9 cellular contexts compared by ENCODE assay signal in genomic region chr14:104695660-104696000, GRCh38. TPM values are rescaled to one million over a fixed set of nuclear protein-coding genes. Genes with fewer than 3 reads are reported as not detected.
DNase-seq lines count a peak whose midpoint lies in the region; ATAC-seq and TF ChIP-seq lines count a peak whose summit lies in the region.
"Had no signal": no experiment of that assay in that cellular context is flagged by ENCODE, and none has a peak within 500 bp of the region (broad histone marks: within the 10 kb centered on the region; RNA-seq: fewer than 3 reads in every experiment).

No MANE protein-coding gene starts in this region.

- no peak for DNase-seq in CD4-positive, CD25-positive, alpha-beta regulatory T cell
- DNase-seq in caudate nucleus (lab: John Stamatoyannopoulos, UW) (peak in 2 of 61 donors; percentile 25 to 41), osteocyte (ENCODE audit: extremely low spot score, unreplicated experiment) (no peak), prostate gland (ENCODE audit: low spot score) (no peak), foreskin fibroblast (no peak), COLO668 (lab: John Stamatoyannopoulos, UW; ENCODE audit: unreplicated experiment) (no peak)
- DNase-seq: stimulated activated CD4-positive, alpha-beta T cell treated with anti-CD3 and anti-CD28 coated beads, Interleukin-12 subunit alpha, Interleukin-12 subunit beta, amount 100 ng/mL, for 4 hours had no signal

- H3K27me3 Mint-ChIP-seq in CD4-positive, CD25-positive, alpha-beta regulatory T cell: no peaks in the 10 kb centered on the region
- H3K27me3 Mint-ChIP-seq in IgD-negative memory B cell: no peaks in the 10 kb centered on the region
- no peaks in the 10 kb centered on the region for H3K27me3 Mint-ChIP-seq in osteocyte (ENCODE audit: unreplicated experiment)

- no peaks in the 10 kb centered on the region for H3K36me3 ChIP-seq in CD4-positive, CD25-positive, alpha-beta regulatory T cell (ENCODE audit: control insufficient read depth, insufficient read depth, low read length)
- no peaks in the 10 kb centered on the region for H3K36me3 ChIP-seq in prostate gland

- TF ChIP-seq CTCF in osteocyte (IDR thresholded peaks at IDR 0.05): no peak
- no peak for TF ChIP-seq CTCF in prostate gland (IDR thresholded peaks at IDR 0.05)
- TF ChIP-seq CTCF in foreskin fibroblast (IDR thresholded peaks at IDR 0.05; ENCODE audit: low read depth, low read length): no peak

- no peaks in the 10 kb centered on the region for H3K9me3 ChIP-seq in CD4-positive, CD25-positive, alpha-beta regulatory T cell (ENCODE audit: control insufficient read depth in 2 of 2, low read length in 2 of 2)
- H3K9me3 ChIP-seq in prostate gland: no peaks in the 10 kb centered on the region

- 56% methylated on average over 6 of the region's 6 CpGs for WGBS in prostate gland

- no peak overlapping the region for H3K4me3 ChIP-seq in CD4-positive, CD25-positive, alpha-beta regulatory T cell (ENCODE audit: low read depth, low read length)
- H3K4me3 ChIP-seq in prostate gland: no peak overlapping the region
- H3K4me3 ChIP-seq in foreskin fibroblast (ENCODE audit: low read depth in 1 of 2, low read length in 2 of 2): no peak overlapping the region

- no peaks in the 10 kb centered on the region for H3K36me3 Mint-ChIP-seq in CD4-positive, CD25-positive, alpha-beta regulatory T cell
- H3K36me3 Mint-ChIP-seq in IgD-negative memory B cell (no peaks in the 10 kb centered on the region), osteocyte (ENCODE audit: unreplicated experiment) (peaks cover 4% of the 10 kb centered on the region)

- peak overlapping the region; percentile 63 to 82 (median 72) for H3K4me3 Mint-ChIP-seq in CD4-positive, CD25-positive, alpha-beta regulatory T cell
- H3K4me3 Mint-ChIP-seq in IgD-negative memory B cell (peak overlapping the region; percentile 41 to 75 (median 68)), osteocyte (ENCODE audit: unreplicated experiment) (no peak overlapping the region)

- no peaks in the 10 kb centered on the region for H3K9me3 Mint-ChIP-seq in CD4-positive, CD25-positive, alpha-beta regulatory T cell
- no peaks in the 10 kb centered on the region for H3K9me3 Mint-ChIP-seq in IgD-negative memory B cell
- H3K9me3 Mint-ChIP-seq in osteocyte (ENCODE audit: unreplicated experiment): no peaks in the 10 kb centered on the region

- H3K27ac Mint-ChIP-seq in CD4-positive, CD25-positive, alpha-beta regulatory T cell: peak overlapping the region; percentile 81 to 99 (median 96)
- H3K27ac Mint-ChIP-seq in IgD-negative memory B cell: peak overlapping the region; percentile 78 to 88 (median 82)
- peak overlapping the region; percentile 72 for H3K27ac Mint-ChIP-seq in osteocyte (ENCODE audit: unreplicated experiment)

- peak overlapping the region; percentile 79 for H3K27ac ChIP-seq in CD4-positive, CD25-positive, alpha-beta regulatory T cell (ENCODE audit: insufficient read depth, low read length, poor library complexity, severe bottlenecking)
- H3K27ac ChIP-seq in caudate nucleus (ENCODE audit: low read depth, low read length) (peak overlapping the region; percentile 93), prostate gland (no peak overlapping the region)

- TF ChIP-seq POLR2A in prostate gland (IDR thresholded peaks at IDR 0.05): no peak

- H3K4me1 ChIP-seq in CD4-positive, CD25-positive, alpha-beta regulatory T cell (ENCODE audit: control insufficient read depth, insufficient read depth, low read length, poor library complexity, severe bottlenecking): peaks cover 58% of the 10 kb centered on the region
- peaks cover 9% of the 10 kb centered on the region for H3K4me1 ChIP-seq in prostate gland (replicated peaks)

- intact Hi-C loops in prostate gland (cut with DNase I): no loop called here

- no peaks in the 10 kb centered on the region for H3K27me3 ChIP-seq in CD4-positive, CD25-positive, alpha-beta regulatory T cell (ENCODE audit: control insufficient read depth, insufficient read depth, low read length)
- no peaks in the 10 kb centered on the region for H3K27me3 ChIP-seq in prostate gland (replicated peaks; ENCODE audit: insufficient read depth)

- no peak for ATAC-seq in CD4-positive, CD25-positive, alpha-beta regulatory T cell (ENCODE audit: low read depth in 2 of 2)
- ATAC-seq in HG03565 (IDR thresholded peaks at IDR 0.05; ENCODE audit: unreplicated experiment): no peak

- H3K4me1 Mint-ChIP-seq in CD4-positive, CD25-positive, alpha-beta regulatory T cell: peaks cover 0 to 70% (median 17%) of the 10 kb centered on the region in 4 donors
- H3K4me1 Mint-ChIP-seq in IgD-negative memory B cell (peaks cover 6 to 30% (median 22%) of the 10 kb centered on the region in 3 donors), osteocyte (ENCODE audit: unreplicated experiment) (peaks cover 70% of the 10 kb centered on the region)

RNA-seq across cellular contexts. Expression of gene INF2, which starts 6.2 kb away (rescaled TPM):
- total RNA-seq in CD4-positive, CD25-positive, alpha-beta regulatory T cell: 74.3 TPM
- polyA plus RNA-seq in CD4-positive, CD25-positive, alpha-beta regulatory T cell: 1 to 10 TPM; 4.2 to 8.9 (median 6.6) TPM
- polyA plus RNA-seq in IgD-negative memory B cell: 10.8 TPM
- total RNA-seq in osteocyte (124 and 130 TPM in 2 replicates), prostate gland (100 to 1,000 TPM in 1 of 2 donors, 10 to 100 TPM in 1; 50.1 to 210 TPM)

RNA-seq across cellular contexts. Expression of gene ADSS1, which starts 28.4 kb away (rescaled TPM):
- 1.9 TPM for total RNA-seq in CD4-positive, CD25-positive, alpha-beta regulatory T cell
- 1 to 10 TPM in 2 of 4 donors, under 1 TPM in 2; 0.10 to 1.7 (median 1.0) TPM for polyA plus RNA-seq in CD4-positive, CD25-positive, alpha-beta regulatory T cell
- polyA plus RNA-seq in IgD-negative memory B cell: not detected
- total RNA-seq in osteocyte (3.7 and 4.5 TPM in 2 replicates), prostate gland (10 to 100 TPM; 18.3 to 44.4 TPM)

RNA-seq across cellular contexts. Expression of gene SIVA1, which starts 57.3 kb away (rescaled TPM):
- 82.6 TPM for total RNA-seq in CD4-positive, CD25-positive, alpha-beta regulatory T cell
- polyA plus RNA-seq in CD4-positive, CD25-positive, alpha-beta regulatory T cell: 100 to 1,000 TPM; 234 to 281 (median 246) TPM
- 195 TPM for polyA plus RNA-seq in IgD-negative memory B cell
- 50.1 and 52.3 TPM in 2 replicates for total RNA-seq in osteocyte
- 100 to 1,000 TPM; 249 to 514 TPM for total RNA-seq in prostate gland

Comparison
In these comparisons a context has a peak if more than half of its experiments do, and no peak if none do; other contexts are left out.
1. H3K27ac ChIP-seq: peak in CD4-positive, CD25-positive, alpha-beta regulatory T cell (single experiment) and caudate nucleus (single experiment); none in prostate gland (0 of 2).
2. Peak in every context shown above with its lines, with median percentiles within 50 percentile points of each other: H3K27ac Mint-ChIP-seq.